Comparison of ENCODE assay signal across 8 cellular contexts in the genomic region with DNA sequence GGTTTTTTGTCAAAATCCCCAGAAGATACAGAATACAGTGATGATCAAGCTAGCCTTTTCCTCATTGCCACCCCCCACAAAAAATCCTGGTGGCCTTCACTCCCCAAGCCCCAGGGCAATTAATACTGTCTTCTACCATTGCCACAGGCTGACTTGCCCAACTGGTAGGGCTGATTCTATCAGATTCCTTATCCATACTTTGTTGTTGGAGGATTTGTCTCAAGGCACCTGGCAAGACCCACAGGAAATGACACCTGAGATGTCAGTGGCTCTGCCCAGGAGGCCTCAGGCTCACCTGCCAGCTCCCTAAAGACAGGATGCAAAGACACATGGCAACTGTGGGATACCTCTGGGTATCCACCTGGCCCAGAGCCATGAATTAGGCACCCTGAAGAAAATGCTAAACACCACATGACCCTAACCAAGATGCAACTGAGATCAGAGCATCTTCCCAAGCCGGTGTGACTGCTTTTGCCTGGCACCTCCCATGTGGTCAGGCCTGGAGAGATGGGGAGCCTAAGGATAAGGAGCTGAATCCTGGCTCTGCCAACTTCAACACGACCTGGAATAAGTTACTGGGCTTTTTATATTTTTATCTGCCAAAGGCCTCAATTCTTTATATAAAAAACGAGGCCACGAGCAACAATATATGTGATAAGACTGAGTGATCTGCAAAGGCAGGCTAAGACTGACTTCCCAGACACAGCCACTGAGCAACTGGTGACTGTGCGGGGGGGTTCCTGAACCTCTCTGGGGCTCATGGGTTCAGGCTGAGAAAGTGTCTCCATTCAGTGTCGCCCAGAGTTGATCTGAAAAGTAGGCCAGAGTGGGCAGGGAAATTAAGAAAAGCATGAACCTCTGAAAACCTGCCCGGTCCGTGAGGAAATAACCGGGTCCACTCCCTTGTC. TPM values are rescaled to one million over a fixed set of nuclear protein-coding genes. Genes with fewer than 3 reads are reported as not detected.
DNase-seq lines count a peak whose midpoint lies in the region; ATAC-seq and TF ChIP-seq lines count a peak whose summit lies in the region.

No MANE protein-coding gene starts in this region.

- H3K27me3 ChIP-seq in HUES6 (ENCODE audit: control insufficient read depth, insufficient read depth, low read length) (no peaks in the 10 kb centered on the region), foreskin keratinocyte (no peaks in the 10 kb centered on the region), psoas muscle (ENCODE audit: insufficient read depth in 3 of 3, low read length in 2 of 3) (no peaks in the 10 kb centered on the region)

- WGBS in psoas muscle, 3 donors = 17 to 30% (median 21%) methylated on average over 9 of the region's 9 CpGs

- H3K36me3 ChIP-seq in HUES6 (ENCODE audit: control insufficient read depth, insufficient read depth, low read length) = peaks cover 6% of the 10 kb centered on the region
- no peaks in the 10 kb centered on the region for H3K36me3 ChIP-seq in psoas muscle (ENCODE audit: insufficient read depth in 1 of 2, low read depth in 1 of 2)

- H3K9me3 ChIP-seq in HUES6 (ENCODE audit: control insufficient read depth, insufficient read depth, low read depth, low read length) = no peaks in the 10 kb centered on the region
- no peaks in the 10 kb centered on the region for H3K9me3 ChIP-seq in psoas muscle

- H3K9ac ChIP-seq in HUES6 (ENCODE audit: low read length) = peak overlapping the region; percentile 47

- intact Hi-C loops in psoas muscle (cut with DNase I) = no loop called here

- H3K27ac ChIP-seq in HUES6 (ENCODE audit: low read depth, low read length) = no peak overlapping the region
- H3K27ac ChIP-seq in foreskin keratinocyte = peak overlapping the region; percentile 11
- peak overlapping the region; percentile 80 for H3K27ac ChIP-seq in psoas muscle

- peak; percentile 74 for DNase-seq in activated effector memory CD4-positive, alpha-beta T cell treated with anti-CD3 and anti-CD28 coated beads, Interleukin-2, amount 50 U/mL, for 16 hours
- no peak for DNase-seq in activated effector memory CD4-positive, alpha-beta T cell treated with Interleukin-2 at 50 U/mL for 16 hours
- peak; percentile 29 for DNase-seq in activated T-cell treated with anti-CD3 and anti-CD28 coated beads for 4 hours
- peak in 1 of 2 donors; percentile 36 for DNase-seq in foreskin keratinocyte
- no peak for DNase-seq in psoas muscle
- no peak for DNase-seq in mucosa of gallbladder (ENCODE audit: low spot score)
- no peak for DNase-seq in NCI-H446 treated with DMSO at 0.1 percent for 48 hours (lab: John Stamatoyannopoulos, UW)

- H3K4me1 ChIP-seq in HUES6 (ENCODE audit: control insufficient read depth, insufficient read depth, low read length) (peaks cover 24% of the 10 kb centered on the region), foreskin keratinocyte (peaks cover 9% of the 10 kb centered on the region), psoas muscle (peaks cover 11% of the 10 kb centered on the region)

- TF ChIP-seq CTCF in foreskin keratinocyte (conservative IDR thresholded peaks at IDR 0.05) (no peak), psoas muscle (IDR thresholded peaks at IDR 0.05) (no peak)

- peak overlapping the region; percentile 61 for H3K4me3 ChIP-seq in HUES6 (ENCODE audit: low read depth, low read length)
- H3K4me3 ChIP-seq in psoas muscle = peak overlapping the region; percentile 80

- ATAC-seq in foreskin keratinocyte (peak; percentile 42), psoas muscle (peak; percentile 11 to 36 (median 26))

RNA-seq across cellular contexts. Expression of gene ATOX1, which starts 0.9 kb away (rescaled TPM):
- total RNA-seq in foreskin keratinocyte (175 and 202 TPM in 2 replicates), psoas muscle (10 to 100 TPM; 28.7 to 46.9 (median 40.7) TPM), mucosa of gallbladder (88.0 TPM)
- polyA plus RNA-seq in foreskin keratinocyte (352 and 359 TPM in 2 replicates), psoas muscle (10 to 100 TPM; 60.5 to 99.1 (median 80.3) TPM)

RNA-seq across cellular contexts. Expression of gene G3BP1, which starts 14.3 kb away (rescaled TPM):
- 270 and 295 TPM in 2 replicates for total RNA-seq in foreskin keratinocyte
- 74.1 and 96.7 TPM in 2 replicates for polyA plus RNA-seq in foreskin keratinocyte
- total RNA-seq in psoas muscle = 100 to 1,000 TPM; 132 to 230 (median 154) TPM
- 100 to 1,000 TPM in 1 of 3 donors, 10 to 100 TPM in 2; 47.0 to 123 (median 58.2) TPM for polyA plus RNA-seq in psoas muscle
- 135 TPM for total RNA-seq in mucosa of gallbladder

Comparison
In these comparisons a context has a peak if more than half of its experiments do, and no peak if none do; other contexts are left out.
1. DNase-seq: peak in activated effector memory CD4-positive, alpha-beta T cell treated with anti-CD3 and anti-CD28 coated beads, Interleukin-2, amount 50 U/mL, for 16 hours (single experiment) and activated T-cell treated with anti-CD3 and anti-CD28 coated beads for 4 hours (single experiment); none in activated effector memory CD4-positive, alpha-beta T cell treated with Interleukin-2 at 50 U/mL for 16 hours (single experiment), psoas muscle (0 of 2), mucosa of gallbladder (single experiment) and NCI-H446 treated with DMSO at 0.1 percent for 48 hours (single experiment).